24 cellular contexts compared by ENCODE assay signal in genomic region chr4:83962492-83962891, GRCh38.
"Had no signal": no experiment of that assay in that cellular context is flagged by ENCODE, and none has a peak within 500 bp of the region (broad histone marks: within the 10 kb centered on the region; RNA-seq: fewer than 3 reads in every experiment).

No MANE protein-coding gene starts in this region.

- H3K4me3 Mint-ChIP-seq: memory B cell; natural killer cell; stimulated activated naive B cell treated with anti-CD40 and anti-IgM and Interleukin-4, amounts not matched to agents 10 μg/mL and 1 μg/mL and 100 μg/mL, for 72 hours; stimulated activated naive CD8-positive, alpha-beta T cell treated with anti-CD3 and anti-CD28 coated beads, Interleukin-15, Interleukin-2, amounts not matched to agents 100 ng/mL and 50 ng/mL, for 24 hours had no signal

- H3K27me3 ChIP-seq: gastrocnemius medialis, ovary, tibial nerve, upper lobe of right lung, uterus had no signal

- H3K27ac ChIP-seq: epithelial cell of prostate, gastrocnemius medialis, ovary, psoas muscle, skin epidermis, thoracic aorta, tibial nerve, upper lobe of right lung, uterus had no signal

- H3K9me3 ChIP-seq: gastrocnemius medialis, ovary, psoas muscle, thoracic aorta, tibial nerve, upper lobe of right lung, uterus had no signal

- H3K27me3 Mint-ChIP-seq: memory B cell; stimulated activated naive B cell treated with anti-CD40 and anti-IgM and Interleukin-4, amounts not matched to agents 10 μg/mL and 1 μg/mL and 100 μg/mL, for 72 hours; stimulated activated naive CD8-positive, alpha-beta T cell treated with anti-CD3 and anti-CD28 coated beads, Interleukin-15, Interleukin-2, amounts not matched to agents 100 ng/mL and 50 ng/mL, for 24 hours had no signal

- DNase-seq: cortex of kidney; foreskin fibroblast; gastrocnemius medialis; kidney; natural killer cell; occipital lobe; ovary; posterior cingulate gyrus; psoas muscle; right cardiac atrium; stimulated activated CD4-positive, alpha-beta T cell treated with anti-CD3 and anti-CD28 coated beads, Interleukin-15, amount 100 ng/mL, for 24 hours; stimulated activated CD4-positive, alpha-beta T cell treated with anti-CD3 and anti-CD28 coated beads, Interleukin-2, amount 100 ng/mL, for 48 hours; stimulated activated naive B cell treated with anti-CD40 and anti-IgM and Interleukin-4, amounts not matched to agents 10 μg/mL and 1 μg/mL and 100 μg/mL, for 72 hours; upper lobe of right lung; uterus had no signal

- ATAC-seq: esophagus mucosa; gastrocnemius medialis; left lobe of liver; natural killer cell; psoas muscle; right cardiac atrium; stimulated activated naive B cell treated with anti-CD40 and anti-IgM and Interleukin-4, amounts not matched to agents 10 μg/mL and 1 μg/mL and 100 μg/mL, for 72 hours; upper lobe of right lung had no signal

- H3K27ac Mint-ChIP-seq: memory B cell; natural killer cell; stimulated activated naive B cell treated with anti-CD40 and anti-IgM and Interleukin-4, amounts not matched to agents 10 μg/mL and 1 μg/mL and 100 μg/mL, for 72 hours; stimulated activated naive CD8-positive, alpha-beta T cell treated with anti-CD3 and anti-CD28 coated beads, Interleukin-15, Interleukin-2, amounts not matched to agents 100 ng/mL and 50 ng/mL, for 24 hours had no signal

- H3K4me1 Mint-ChIP-seq: memory B cell; natural killer cell; stimulated activated naive B cell treated with anti-CD40 and anti-IgM and Interleukin-4, amounts not matched to agents 10 μg/mL and 1 μg/mL and 100 μg/mL, for 72 hours had no signal

- H3K36me3 Mint-ChIP-seq: memory B cell, natural killer cell had no signal

- H3K36me3 ChIP-seq: gastrocnemius medialis, ovary, thoracic aorta, tibial nerve, upper lobe of right lung, uterus had no signal

- H3K4me1 ChIP-seq: gastrocnemius medialis, psoas muscle, tibial nerve, upper lobe of right lung, uterus had no signal

- H3K4me3 ChIP-seq: gastrocnemius medialis, lung, ovary, psoas muscle, skin epidermis, thoracic aorta, tibial nerve, upper lobe of right lung, uterus had no signal
